In genomic region chr15:34241376-34242350, GRCh38 we compare ENCODE assay signal across 1 cellular context.
TF ChIP-seq lines count a peak whose summit lies in the region.

No MANE protein-coding gene starts in this region.

TF ChIP-seq in endothelial cell of umbilical vein, 7 proteins besides CTCF, POLR2A, EP300 and RAD21 (continued from another document):
- TF ChIP-seq POLR2AphosphoS5 (IDR thresholded peaks at IDR 0.05; ENCODE audit: insufficient read depth, low read depth, low read length) (no peak), GATA2 (IDR thresholded peaks at IDR 0.05; ENCODE audit: insufficient read depth, insufficient read length, low read depth, low read length) (no peak), MYC (IDR thresholded peaks at IDR 0.05; ENCODE audit: low read depth, low read length) (no peak)
TF ChIP-seq in endothelial cell of umbilical vein: peak in this region for 0.
